8 cellular contexts compared by ENCODE assay signal in genomic region chr19:49127674-49128544, GRCh38. TPM values are rescaled to one million over a fixed set of nuclear protein-coding genes. Genes with fewer than 3 reads are reported as not detected.
DNase-seq lines count a peak whose midpoint lies in the region; ATAC-seq lines count a peak whose summit lies in the region.

No MANE protein-coding gene starts in this region.

- H3K9me3 ChIP-seq in effector memory CD4-positive, alpha-beta T cell (ENCODE audit: control insufficient read depth, low read length), result no peaks in the 10 kb centered on the region

- H4K5ac ChIP-seq in mesendoderm (ENCODE audit: low read length), result no peak overlapping the region

- no peak overlapping the region for H2BK5ac ChIP-seq in mesendoderm (ENCODE audit: low read length)

- H3K4me3 ChIP-seq in effector memory CD4-positive, alpha-beta T cell (ENCODE audit: insufficient read depth, low read depth, low read length, poor library complexity, severe bottlenecking), result peak overlapping the region; percentile 42
- H3K4me3 ChIP-seq in mesendoderm (ENCODE audit: low read length), result peak overlapping the region; percentile 31

- H2AK5ac ChIP-seq in mesendoderm (ENCODE audit: low read length), result no peak overlapping the region

- no peaks in the 10 kb centered on the region for H3K36me3 ChIP-seq in effector memory CD4-positive, alpha-beta T cell (ENCODE audit: control insufficient read depth, insufficient read depth, low read length)
- no peaks in the 10 kb centered on the region for H3K36me3 ChIP-seq in mesendoderm (ENCODE audit: control insufficient read depth, insufficient read depth, low read length)

- peak overlapping the region; percentile 86 for H3K56ac ChIP-seq in mesendoderm (ENCODE audit: low read length)

- H3K4me1 ChIP-seq in effector memory CD4-positive, alpha-beta T cell (ENCODE audit: control insufficient read depth, insufficient read depth, low read length, poor library complexity, severe bottlenecking), result peaks cover 5% of the 10 kb centered on the region
- no peaks in the 10 kb centered on the region for H3K4me1 ChIP-seq in mesendoderm (ENCODE audit: control insufficient read depth, low read depth, low read length)

- H3K4me2 ChIP-seq in mesendoderm (ENCODE audit: low read length), result peak overlapping the region; percentile 69

- peak; percentile 15 for ATAC-seq in GM19468 (IDR thresholded peaks at IDR 0.05; ENCODE audit: extremely low read depth, unreplicated experiment)

- no peak overlapping the region for H4K8ac ChIP-seq in mesendoderm (ENCODE audit: low read depth, low read length)

- no peaks in the 10 kb centered on the region for H3K79me2 ChIP-seq in mesendoderm (ENCODE audit: control insufficient read depth, insufficient read depth, low read length)

- H3K23ac ChIP-seq in mesendoderm (ENCODE audit: low read length), result no peak overlapping the region

- H3K4ac ChIP-seq in mesendoderm (ENCODE audit: low read depth, low read length), result no peak overlapping the region

- no peak overlapping the region for H3K27ac ChIP-seq in effector memory CD4-positive, alpha-beta T cell (ENCODE audit: insufficient read depth, low read length, poor library complexity, severe bottlenecking)
- H3K27ac ChIP-seq in mesendoderm (ENCODE audit: low read depth, low read length), result no peak overlapping the region

- H3K79me1 ChIP-seq in mesendoderm (ENCODE audit: low read length), result no peaks in the 10 kb centered on the region

- peak overlapping the region; percentile 74 for H3K9ac ChIP-seq in mesendoderm (ENCODE audit: low read length)

- no CpG with 5 or more reads among the region's 63 CpGs for WGBS in mesendoderm (ENCODE audit: extremely low coverage, insufficient coverage, low lambda C conversion rate)

- H2BK15ac ChIP-seq in mesendoderm (replicated peaks; ENCODE audit: low read depth), result no peak overlapping the region

- H3K18ac ChIP-seq in mesendoderm (ENCODE audit: low read length), result peak overlapping the region; percentile 2

- no peaks in the 10 kb centered on the region for H3K27me3 ChIP-seq in effector memory CD4-positive, alpha-beta T cell (replicated peaks; ENCODE audit: control insufficient read depth, insufficient read depth, low read length, poor library complexity, severe bottlenecking)
- H3K27me3 ChIP-seq in mesendoderm (ENCODE audit: insufficient read depth, low read length, poor library complexity), result no peaks in the 10 kb centered on the region

- DNase-seq in CMK (ENCODE audit: low read depth), result peak; percentile 95
- peak; percentile 96 for DNase-seq in HS-27A (ENCODE audit: low read depth)
- DNase-seq in NK-92 (lab: John Stamatoyannopoulos, UW; ENCODE audit: unreplicated experiment), result peak; percentile 57
- peak; percentile 99 for DNase-seq in activated CD8-positive, alpha-beta memory T cell treated with anti-CD3 and anti-CD28 coated beads for 24 hours
- DNase-seq in effector memory CD4-positive, alpha-beta T cell, result peak; percentile 93 to 95 (median 93)
- peak; percentile 98 for DNase-seq in mesendoderm
- peak; percentile 90 for DNase-seq in stimulated activated CD8-positive, alpha-beta memory T cell treated with anti-CD3 and anti-CD28 coated beads, Interleukin-12 subunit alpha, Interleukin-12 subunit beta, amount 100 ng/mL, for 4 hours (ENCODE audit: low read depth)

- no peak overlapping the region for H2BK120ac ChIP-seq in mesendoderm (ENCODE audit: low read depth, low read length)

RNA-seq across cellular contexts. Expression of gene PPFIA3, which starts 8.6 kb away (rescaled TPM):
- polyA plus RNA-seq in mesendoderm (2013, experiment 1 of 2), result 7.1 TPM
- 6.1 TPM for polyA plus RNA-seq in mesendoderm (2013, experiment 2 of 2)

RNA-seq across cellular contexts. Expression of gene C19orf73, which starts 9.0 kb away (rescaled TPM):
- polyA plus RNA-seq in mesendoderm (2013, experiment 1 of 2), result 1.5 TPM
- polyA plus RNA-seq in mesendoderm (2013, experiment 2 of 2), result 1.4 TPM

RNA-seq across cellular contexts. Expression of gene LIN7B, which starts 13.7 kb away (rescaled TPM):
- polyA plus RNA-seq in mesendoderm (2013, experiment 1 of 2), result 1.2 TPM
- polyA plus RNA-seq in mesendoderm (2013, experiment 2 of 2), result 1.3 TPM

RNA-seq across cellular contexts. Expression of gene HRC, which starts 27.3 kb away (rescaled TPM):
- polyA plus RNA-seq in mesendoderm (2013, experiment 1 of 2), result 0.88 TPM
- polyA plus RNA-seq in mesendoderm (2013, experiment 2 of 2), result 0.74 TPM

RNA-seq across cellular contexts. Expression of gene TRPM4, which starts 29.7 kb away (rescaled TPM):
- polyA plus RNA-seq in mesendoderm (2013, experiment 1 of 2), result 3.4 TPM
- polyA plus RNA-seq in mesendoderm (2013, experiment 2 of 2), result 2.9 TPM
